ENCODE assay signal across 15 cellular contexts in the genomic region with DNA sequence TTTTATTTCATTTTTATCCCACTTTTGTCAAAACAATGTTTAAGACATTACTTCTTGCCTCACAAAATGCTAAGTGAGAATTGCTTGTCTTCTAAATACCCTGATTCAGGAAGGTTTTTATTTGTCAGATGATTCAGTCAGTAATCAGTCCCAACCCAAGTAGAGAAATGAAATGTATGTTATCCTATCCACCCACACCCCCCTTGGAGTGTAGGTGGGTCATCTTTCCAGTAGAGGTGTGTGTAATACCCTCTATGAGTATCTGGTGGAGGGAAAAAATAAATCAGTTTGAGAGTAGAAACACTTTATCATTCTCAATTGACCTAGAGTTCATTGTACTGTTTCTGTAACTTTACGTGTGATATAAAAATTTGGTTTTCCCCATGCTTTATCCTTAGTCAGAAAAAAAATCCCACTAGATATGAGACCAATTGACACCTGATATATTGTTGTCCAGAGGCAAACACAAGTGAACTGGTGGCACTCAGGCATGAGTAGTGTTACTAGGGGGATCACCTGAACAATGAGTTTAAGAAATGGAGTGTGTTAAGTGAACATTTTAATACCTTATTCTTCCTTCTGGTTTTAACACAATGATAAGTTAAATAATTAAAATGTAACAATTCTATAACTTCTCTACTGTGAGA.
DNase-seq lines count a peak whose midpoint lies in the region; ATAC-seq and FAIRE-seq lines count a peak whose summit lies in the region.
"Had no signal": no experiment of that assay in that cellular context is flagged by ENCODE, and none has a peak within 500 bp of the region (broad histone marks: within the 10 kb centered on the region; RNA-seq: fewer than 3 reads in every experiment).

No MANE protein-coding gene starts in this region.

- peak; percentile 5 for DNase-seq in DMS53 (lab: John Stamatoyannopoulos, UW)
- DNase-seq in DMS53 treated with DMSO at 0.1 percent for 48 hours (lab: John Stamatoyannopoulos, UW; ENCODE audit: unreplicated experiment) = no peak
- DNase-seq in stimulated activated naive CD4-positive, alpha-beta T cell treated with Interleukin-2 at 50 U/mL for 16 hours (lab: John Stamatoyannopoulos, UW) = peak; percentile 59
- no peak for DNase-seq in stimulated activated naive CD4-positive, alpha-beta T cell (lab: John Stamatoyannopoulos, UW)
- DNase-seq in stimulated activated CD4-positive, alpha-beta T cell treated with anti-CD3 and anti-CD28 coated beads, Interleukin-1b, Interleukin-23, amount 100 ng/mL, for 48 hours = peak; percentile 66
- DNase-seq in HTR-8/SVneo (ENCODE audit: insufficient read length, low spot score) = no peak
- DNase-seq in urothelium cell line (ENCODE audit: low spot score) = no peak
- DNase-seq: amniotic stem cell; effector memory CD4-positive, alpha-beta T cell; NCI-H146; SK-N-SH; thyroid gland had no signal

- FAIRE-seq in HTR-8/SVneo (lab: Jason Lieb, UNC) (no peak), urothelium cell line (lab: Jason Lieb, UNC) (no peak)
- FAIRE-seq: RCC 7860 had no signal

- ATAC-seq in HG03457 (IDR thresholded peaks at IDR 0.05; ENCODE audit: unreplicated experiment) = no peak
- ATAC-seq: naive thymus-derived CD4-positive, alpha-beta T cell had no signal

Comparison
In these comparisons a context has a peak if more than half of its experiments do, and no peak if none do; other contexts are left out.
1. DNase-seq: peak in DMS53 (single experiment), stimulated activated naive CD4-positive, alpha-beta T cell treated with Interleukin-2 at 50 U/mL for 16 hours (single experiment) and stimulated activated CD4-positive, alpha-beta T cell treated with anti-CD3 and anti-CD28 coated beads, Interleukin-1b, Interleukin-23, amount 100 ng/mL, for 48 hours (single experiment); none in DMS53 treated with DMSO at 0.1 percent for 48 hours (single experiment), stimulated activated naive CD4-positive, alpha-beta T cell (0 of 6), HTR-8/SVneo (single experiment) and urothelium cell line (single experiment).